ENCODE assay signal across 16 cellular contexts in genomic region chr11:45318516-45318915, GRCh38. TPM values are rescaled to one million over a fixed set of nuclear protein-coding genes. Genes with fewer than 3 reads are reported as not detected.
DNase-seq lines count a peak whose midpoint lies in the region; ATAC-seq and TF ChIP-seq lines count a peak whose summit lies in the region.
"Had no signal": no experiment of that assay in that cellular context is flagged by ENCODE, and none has a peak within 500 bp of the region (broad histone marks: within the 10 kb centered on the region; RNA-seq: fewer than 3 reads in every experiment).

No MANE protein-coding gene starts in this region.

- intact Hi-C loops in cardiac septum (cut with DNase I) = no loop called here
- intact Hi-C loops in left cardiac atrium (cut with DNase I) = no loop called here

- no peak for TF ChIP-seq CTCF in neural crest cell (conservative IDR thresholded peaks at IDR 0.05)
- no peak for TF ChIP-seq CTCF in type B pancreatic cell (conservative IDR thresholded peaks at IDR 0.05)

- no peaks in the 10 kb centered on the region for H3K36me3 Mint-ChIP-seq in neural crest cell (ENCODE audit: low read depth)
- H3K36me3 Mint-ChIP-seq in type B pancreatic cell = no peaks in the 10 kb centered on the region
- H3K36me3 Mint-ChIP-seq: CD4-positive, alpha-beta memory T cell had no signal

- no peak overlapping the region for H3K4me3 Mint-ChIP-seq in neural crest cell
- no peak overlapping the region for H3K4me3 Mint-ChIP-seq in type B pancreatic cell
- H3K4me3 Mint-ChIP-seq: CD4-positive, alpha-beta memory T cell; HFFc6 had no signal

- H3K27me3 Mint-ChIP-seq in neural crest cell (ENCODE audit: low read depth) = peaks cover 38% of the 10 kb centered on the region
- H3K27me3 Mint-ChIP-seq in type B pancreatic cell = peaks cover 38% of the 10 kb centered on the region

- DNase-seq in cardiac septum (ENCODE audit: low spot score) (peak; percentile 24), left cardiac atrium (no peak), neural crest cell (ENCODE audit: low read depth, low spot score) (no peak), type B pancreatic cell (ENCODE audit: extremely low spot score, unreplicated experiment) (peak; percentile 22)
- DNase-seq: C1 segment of cervical spinal cord; Calu3; CD4-positive, alpha-beta memory T cell; COR-L47; DMS53; DMS79 treated with DMSO at 0.1 percent for 48 hours; GF-D8; GOT3; HFFc6 had no signal

- no peak for ATAC-seq in left cardiac atrium
- ATAC-seq in GM18858 (IDR thresholded peaks at IDR 0.05; ENCODE audit: unreplicated experiment) = no peak
- no peak for ATAC-seq in HG02798 (IDR thresholded peaks at IDR 0.05; ENCODE audit: poor library complexity, unreplicated experiment)

- H3K9me3 Mint-ChIP-seq in neural crest cell (no peaks in the 10 kb centered on the region), type B pancreatic cell (no peaks in the 10 kb centered on the region)
- H3K9me3 Mint-ChIP-seq: CD4-positive, alpha-beta memory T cell; HFFc6 had no signal

- peak overlapping the region; percentile 35 for H3K27ac Mint-ChIP-seq in neural crest cell (ENCODE audit: unreplicated experiment)
- H3K27ac Mint-ChIP-seq in type B pancreatic cell = no peak overlapping the region
- H3K27ac Mint-ChIP-seq: CD4-positive, alpha-beta memory T cell; HFFc6 had no signal

- H3K4me1 Mint-ChIP-seq in neural crest cell (no peaks in the 10 kb centered on the region), type B pancreatic cell (ENCODE audit: unreplicated experiment) (no peaks in the 10 kb centered on the region)
- H3K4me1 Mint-ChIP-seq: CD4-positive, alpha-beta memory T cell had no signal

RNA-seq across cellular contexts. Expression of gene SYT13, which starts 32.4 kb away (rescaled TPM):
- total RNA-seq in cardiac septum (1.3 TPM), left cardiac atrium (10 to 100 TPM in 1 of 2 donors, 1 to 10 TPM in 1; 9.0 to 12.1 TPM), neural crest cell (1.7 TPM in 2 replicates), type B pancreatic cell (ENCODE audit: low replicate concordance) (17.4 and 36.4 TPM in 2 replicates)
- total RNA-seq: CD4-positive, alpha-beta memory T cell; G401; HFFc6 had no signal

Comparison
In these comparisons a context has a peak if more than half of its experiments do, and no peak if none do; other contexts are left out.
1. DNase-seq: peak in cardiac septum (single experiment) and type B pancreatic cell (single experiment); none in left cardiac atrium (single experiment) and neural crest cell (single experiment).